ENCODE assay signal across 1 cellular context in genomic region chr2:113273031-113273551, GRCh38.
TF ChIP-seq lines count a peak whose summit lies in the region.

No MANE protein-coding gene starts in this region.

TF ChIP-seq in HepG2, 621 proteins besides CTCF, POLR2A, EP300 and RAD21:
- TF ChIP-seq, protein P1, sequence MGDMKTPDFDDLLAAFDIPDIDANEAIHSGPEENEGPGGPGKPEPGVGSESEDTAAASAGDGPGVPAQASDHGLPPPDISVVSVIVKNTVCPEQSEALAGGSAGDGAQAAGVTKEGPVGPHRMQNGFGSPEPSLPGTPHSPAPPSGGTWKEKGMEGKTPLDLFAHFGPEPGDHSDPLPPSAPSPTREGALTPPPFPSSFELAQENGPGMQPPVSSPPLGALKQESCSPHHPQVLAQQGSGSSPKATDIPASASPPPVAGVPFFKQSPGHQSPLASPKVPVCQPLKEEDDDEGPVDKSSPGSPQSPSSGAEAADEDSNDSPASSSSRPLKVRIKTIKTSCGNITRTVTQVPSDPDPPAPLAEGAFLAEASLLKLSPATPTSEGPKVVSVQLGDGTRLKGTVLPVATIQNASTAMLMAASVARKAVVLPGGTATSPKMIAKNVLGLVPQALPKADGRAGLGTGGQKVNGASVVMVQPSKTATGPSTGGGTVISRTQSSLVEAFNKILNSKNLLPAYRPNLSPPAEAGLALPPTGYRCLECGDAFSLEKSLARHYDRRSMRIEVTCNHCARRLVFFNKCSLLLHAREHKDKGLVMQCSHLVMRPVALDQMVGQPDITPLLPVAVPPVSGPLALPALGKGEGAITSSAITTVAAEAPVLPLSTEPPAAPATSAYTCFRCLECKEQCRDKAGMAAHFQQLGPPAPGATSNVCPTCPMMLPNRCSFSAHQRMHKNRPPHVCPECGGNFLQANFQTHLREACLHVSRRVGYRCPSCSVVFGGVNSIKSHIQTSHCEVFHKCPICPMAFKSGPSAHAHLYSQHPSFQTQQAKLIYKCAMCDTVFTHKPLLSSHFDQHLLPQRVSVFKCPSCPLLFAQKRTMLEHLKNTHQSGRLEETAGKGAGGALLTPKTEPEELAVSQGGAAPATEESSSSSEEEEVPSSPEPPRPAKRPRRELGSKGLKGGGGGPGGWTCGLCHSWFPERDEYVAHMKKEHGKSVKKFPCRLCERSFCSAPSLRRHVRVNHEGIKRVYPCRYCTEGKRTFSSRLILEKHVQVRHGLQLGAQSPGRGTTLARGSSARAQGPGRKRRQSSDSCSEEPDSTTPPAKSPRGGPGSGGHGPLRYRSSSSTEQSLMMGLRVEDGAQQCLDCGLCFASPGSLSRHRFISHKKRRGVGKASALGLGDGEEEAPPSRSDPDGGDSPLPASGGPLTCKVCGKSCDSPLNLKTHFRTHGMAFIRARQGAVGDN (CRISPR knock-in tag; IDR thresholded peaks at IDR 0.05): 0 out of 2 replicates have a peak, but pooled peaks have one; percentile 21
- TF ChIP-seq, protein P2, sequence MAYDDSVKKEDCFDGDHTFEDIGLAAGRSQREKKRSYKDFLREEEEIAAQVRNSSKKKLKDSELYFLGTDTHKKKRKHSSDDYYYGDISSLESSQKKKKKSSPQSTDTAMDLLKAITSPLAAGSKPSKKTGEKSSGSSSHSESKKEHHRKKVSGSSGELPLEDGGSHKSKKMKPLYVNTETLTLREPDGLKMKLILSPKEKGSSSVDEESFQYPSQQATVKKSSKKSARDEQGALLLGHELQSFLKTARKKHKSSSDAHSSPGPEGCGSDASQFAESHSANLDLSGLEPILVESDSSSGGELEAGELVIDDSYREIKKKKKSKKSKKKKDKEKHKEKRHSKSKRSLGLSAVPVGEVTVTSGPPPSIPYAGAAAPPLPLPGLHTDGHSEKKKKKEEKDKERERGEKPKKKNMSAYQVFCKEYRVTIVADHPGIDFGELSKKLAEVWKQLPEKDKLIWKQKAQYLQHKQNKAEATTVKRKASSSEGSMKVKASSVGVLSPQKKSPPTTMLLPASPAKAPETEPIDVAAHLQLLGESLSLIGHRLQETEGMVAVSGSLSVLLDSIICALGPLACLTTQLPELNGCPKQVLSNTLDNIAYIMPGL (CRISPR knock-in tag; IDR thresholded peaks at IDR 0.05; ENCODE audit: borderline replicate concordance in 1 of 2, low read depth in 1 of 2): peak in 1 of 2 experiments; percentile 32; a peak in 1 of 4 replicates
- TF ChIP-seq KMT2A (CRISPR knock-in tag; IDR thresholded peaks at IDR 0.05): no peak
- no peak for TF ChIP-seq REPIN1 (CRISPR knock-in tag; IDR thresholded peaks at IDR 0.05; ENCODE audit: borderline replicate concordance, low read depth)
- 0 out of 2 replicates have a peak, but pooled peaks have one; percentile 28 for TF ChIP-seq FOXA3 (CRISPR knock-in tag; IDR thresholded peaks at IDR 0.05)
- TF ChIP-seq, protein P3, sequence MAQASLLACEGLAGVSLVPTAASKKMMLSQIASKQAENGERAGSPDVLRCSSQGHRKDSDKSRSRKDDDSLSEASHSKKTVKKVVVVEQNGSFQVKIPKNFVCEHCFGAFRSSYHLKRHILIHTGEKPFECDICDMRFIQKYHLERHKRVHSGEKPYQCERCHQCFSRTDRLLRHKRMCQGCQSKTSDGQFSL (CRISPR knock-in tag; IDR thresholded peaks at IDR 0.05): 0 out of 2 replicates have a peak, but pooled peaks have one; percentile 31
- peak; percentile 27 for TF ChIP-seq SMC3 (IDR thresholded peaks at IDR 0.05; ENCODE audit: low read length)
